17 cellular contexts compared by ENCODE assay signal in genomic region chr5:53917095-53917494, GRCh38.
A peak's percentile ranks its signal among the peaks of the same experiment; 100 is the strongest.
DNase-seq lines count a peak whose midpoint lies in the region; ATAC-seq, FAIRE-seq and TF ChIP-seq lines count a peak whose summit lies in the region.
"Had no signal": no experiment of that assay in that cellular context is flagged by ENCODE, and none has a peak within 500 bp of the region (broad histone marks: within the 10 kb centered on the region; RNA-seq: fewer than 3 reads in every experiment).

No MANE protein-coding gene starts in this region.

- H3K27me3 Mint-ChIP-seq in activated naive CD8-positive, alpha-beta T cell treated with anti-CD3 and anti-CD28 coated beads, Interleukin-2, amount 50 U/mL, for 24 hours, result no peaks in the 10 kb centered on the region

- no peak overlapping the region for H3K4me3 ChIP-seq in RWPE2 (ENCODE audit: severe bottlenecking)

- H3K4me3 Mint-ChIP-seq in activated naive CD8-positive, alpha-beta T cell treated with anti-CD3 and anti-CD28 coated beads, Interleukin-2, amount 50 U/mL, for 24 hours, result no peak overlapping the region

- no peak overlapping the region for H3K27ac ChIP-seq in RWPE2 (ENCODE audit: poor library complexity, severe bottlenecking)
- H3K27ac ChIP-seq: 22Rv1 had no signal

- no peaks in the 10 kb centered on the region for H3K36me3 Mint-ChIP-seq in activated naive CD8-positive, alpha-beta T cell treated with anti-CD3 and anti-CD28 coated beads, Interleukin-2, amount 50 U/mL, for 24 hours (ENCODE audit: low read depth)

- peak; percentile 12 for DNase-seq in NCI-H146 (lab: John Stamatoyannopoulos, UW)
- DNase-seq in NCI-H146 treated with DMSO at 0.1 percent for 48 hours (lab: John Stamatoyannopoulos, UW; ENCODE audit: unreplicated experiment), result no peak
- DNase-seq in RWPE2 (ENCODE audit: low spot score), result no peak
- DNase-seq in fibroblast of peridontal ligament (ENCODE audit: extremely low read depth), result peak; percentile 59
- peak; percentile 40 for DNase-seq in urothelium cell line (ENCODE audit: low spot score)
- DNase-seq in activated naive CD8-positive, alpha-beta T cell treated with anti-CD3 and anti-CD28 coated beads, Interleukin-2, amount 50 U/mL, for 24 hours, result no peak
- DNase-seq: activated T-cell treated with anti-CD3 and anti-CD28 coated beads, Interleukin-2, amount 50 U/mL, for 1 hour; DND-41; NCI-H1930; occipital lobe; stimulated activated CD4-positive, alpha-beta T cell treated with anti-CD3 and anti-CD28 coated beads, Interleukin-1b, Interleukin-23, amount 100 ng/mL, for 48 hours; stimulated activated naive CD4-positive, alpha-beta T cell treated with Interleukin-2 at 50 U/mL for 16 hours had no signal

- H3K9me3 Mint-ChIP-seq in activated naive CD8-positive, alpha-beta T cell treated with anti-CD3 and anti-CD28 coated beads, Interleukin-2, amount 50 U/mL, for 24 hours, result no peaks in the 10 kb centered on the region

- H3K36me3 ChIP-seq in RWPE2 (ENCODE audit: low read depth), result no peaks in the 10 kb centered on the region

- ATAC-seq in RWPE2 (ENCODE audit: low read depth) (peak; percentile 77), HG03457 (IDR thresholded peaks at IDR 0.05; ENCODE audit: unreplicated experiment) (no peak), GM21526 (IDR thresholded peaks at IDR 0.05; ENCODE audit: low FRiP score, unreplicated experiment) (no peak)
- ATAC-seq in activated naive CD8-positive, alpha-beta T cell treated with anti-CD3 and anti-CD28 coated beads, Interleukin-2, amount 50 U/mL, for 24 hours, result no peak
- ATAC-seq: left lobe of liver, Panc1 had no signal

- no peak overlapping the region for H3K27ac Mint-ChIP-seq in activated naive CD8-positive, alpha-beta T cell treated with anti-CD3 and anti-CD28 coated beads, Interleukin-2, amount 50 U/mL, for 24 hours

- H3K27me3 ChIP-seq in RWPE2 (ENCODE audit: insufficient read depth, poor library complexity, severe bottlenecking), result no peaks in the 10 kb centered on the region

- H3K4me1 ChIP-seq in RWPE2 (ENCODE audit: insufficient read depth, poor library complexity, severe bottlenecking), result no peaks in the 10 kb centered on the region

- no peaks in the 10 kb centered on the region for H3K4me1 Mint-ChIP-seq in activated naive CD8-positive, alpha-beta T cell treated with anti-CD3 and anti-CD28 coated beads, Interleukin-2, amount 50 U/mL, for 24 hours

- FAIRE-seq in urothelium cell line (lab: Jason Lieb, UNC), result no peak

- TF ChIP-seq CTCF in RWPE2 (IDR thresholded peaks at IDR 0.05; ENCODE audit: poor library complexity, severe bottlenecking), result peak; percentile 46

- H3K9me3 ChIP-seq in RWPE2 (ENCODE audit: severe bottlenecking), result no peaks in the 10 kb centered on the region

Comparison
In these comparisons a context has a peak if more than half of its experiments do, and no peak if none do; other contexts are left out.
1. DNase-seq: peak in NCI-H146 (single experiment), fibroblast of peridontal ligament (single experiment) and urothelium cell line (single experiment); none in NCI-H146 treated with DMSO at 0.1 percent for 48 hours (single experiment), RWPE2 (single experiment) and activated naive CD8-positive, alpha-beta T cell treated with anti-CD3 and anti-CD28 coated beads, Interleukin-2, amount 50 U/mL, for 24 hours (single experiment).